ENCODE assay signal across 9 cellular contexts in genomic region chr10:72234560-72235095, GRCh38.
"Had no signal": no experiment of that assay in that cellular context is flagged by ENCODE, and none has a peak within 500 bp of the region (broad histone marks: within the 10 kb centered on the region; RNA-seq: fewer than 3 reads in every experiment).

No MANE protein-coding gene starts in this region.

- H3K9me3 ChIP-seq: tibial artery had no signal

- H3K27ac ChIP-seq: foreskin keratinocyte had no signal

- ATAC-seq: foreskin keratinocyte; stimulated activated memory B cell treated with anti-CD40 and anti-IgM and Interleukin-4, amounts not matched to agents 10 μg/mL and 1 μg/mL and 100 μg/mL, for 72 hours had no signal

- H3K27me3 ChIP-seq: foreskin keratinocyte, tibial artery had no signal

- H3K4me3 ChIP-seq: lung, tibial artery had no signal

- H3K4me1 ChIP-seq: foreskin keratinocyte had no signal

- DNase-seq: activated CD4-positive, alpha-beta T cell treated with anti-CD3 and anti-CD28 coated beads, Interleukin-2, amount 10 ng/mL, durations not matched to agents 7 days and 5 days; activated naive CD4-positive, alpha-beta T cell treated with Interleukin-2 at 50 U/mL for 16 hours; anterior cingulate cortex; effector memory CD4-positive, alpha-beta T cell; foreskin keratinocyte; immature natural killer cell had no signal
